In genomic region chr20:61900376-61901293, GRCh38 we compare ENCODE assay signal across 1 cellular context.
TF ChIP-seq lines count a peak whose summit lies in the region.

No MANE protein-coding gene starts in this region.

TF ChIP-seq in HepG2, 621 proteins besides CTCF, POLR2A, EP300 and RAD21 (continued from another document):
- TF ChIP-seq HNF1A (IDR thresholded peaks at IDR 0.05; ENCODE audit: low read depth), result peak; percentile 53; the same call in 1 of the 2 replicates
- peak; percentile 73; the same call in 1 of the 2 replicates for TF ChIP-seq HNF1A (CRISPR knock-in tag; IDR thresholded peaks at IDR 0.05; ENCODE audit: borderline replicate concordance)
- TF ChIP-seq LCORL (IDR thresholded peaks at IDR 0.05), result no peak
- peak; percentile 60; the same call in 1 of the 2 replicates for TF ChIP-seq LCORL (CRISPR knock-in tag; IDR thresholded peaks at IDR 0.05)
- no peak for TF ChIP-seq ZFP41 (CRISPR knock-in tag; IDR thresholded peaks at IDR 0.05; ENCODE audit: borderline replicate concordance)
- TF ChIP-seq ZNF687 (CRISPR knock-in tag; IDR thresholded peaks at IDR 0.05), result no peak
- 0 out of 2 replicates have a peak, but pooled peaks have one; percentile 15 for TF ChIP-seq ZNF343 (CRISPR knock-in tag; IDR thresholded peaks at IDR 0.05)
- peak; percentile 32 for TF ChIP-seq PAXIP1 (CRISPR knock-in tag; conservative IDR thresholded peaks at IDR 0.05)
- 0 out of 2 replicates have a peak, but pooled peaks have one; percentile 11 for TF ChIP-seq HNF4A (CRISPR knock-in tag; IDR thresholded peaks at IDR 0.05)
